ENCODE assay signal across 36 cellular contexts in genomic region chr2:239682518-239682917, GRCh38.
"Had no signal": no experiment of that assay in that cellular context is flagged by ENCODE, and none has a peak within 500 bp of the region (broad histone marks: within the 10 kb centered on the region; RNA-seq: fewer than 3 reads in every experiment).

No MANE protein-coding gene starts in this region.

- H3K4me1 ChIP-seq: adrenal gland, body of pancreas, breast epithelium had no signal

- H3K36me3 ChIP-seq: adrenal gland, brain microvascular endothelial cell, breast epithelium had no signal

- FAIRE-seq: astrocyte, colon, TTC549 had no signal

- H3K27ac Mint-ChIP-seq: activated B cell treated with CpG ODN at 0.5 μM for 24 hours; activated CD4-positive, alpha-beta memory T cell treated with anti-CD3 and anti-CD28 coated beads for 36 hours; activated CD8-positive, alpha-beta T cell treated with anti-CD3 and anti-CD28 coated beads for 36 hours; activated naive CD4-positive, alpha-beta T cell treated with anti-CD3 and anti-CD28 coated beads for 36 hours; activated naive CD4-positive, alpha-beta T cell treated with anti-CD3 and anti-CD28 coated beads, Interleukin-2, amount 50 U/mL, for 72 hours; activated naive CD8-positive, alpha-beta T cell treated with anti-CD3 and anti-CD28 coated beads for 36 hours; activated T-helper 1 cell treated with anti-CD3 and anti-CD28 coated beads, Interleukin-12 subunit alpha, Interleukin-12 subunit beta, Interleukin-2, Interleukin-4 antibody, amounts not matched to agents 30 ng/mL and 10 ng/mL and 1 ng/mL, durations not matched to agents 14 hours and 24 hours and 36 hours; activated T-helper 17 cell treated with anti-CD3 and anti-CD28 coated beads, Interleukin-2, amount 50 U/mL, for 72 hours; T-helper 1 cell treated with Interleukin-12 subunit alpha and Interleukin-12 subunit beta and Interleukin-4 antibody, amounts not matched to agents 30 μg/mL and 1 μg/mL, for 36 hours; T-helper 2 cell treated with Interferon-gamma antibody and Interleukin-4, amounts not matched to agents 5 μg/mL and 100 μg/mL, for 36 hours had no signal

- H3K9me3 Mint-ChIP-seq: activated CD8-positive, alpha-beta T cell treated with anti-CD3 and anti-CD28 coated beads for 36 hours; activated T-helper 1 cell treated with anti-CD3 and anti-CD28 coated beads, Interleukin-12 subunit alpha, Interleukin-12 subunit beta, Interleukin-2, Interleukin-4 antibody, amounts not matched to agents 30 ng/mL and 10 ng/mL and 1 ng/mL, durations not matched to agents 14 hours and 24 hours and 36 hours; T-helper 1 cell treated with Interleukin-12 subunit alpha and Interleukin-12 subunit beta and Interleukin-4 antibody, amounts not matched to agents 30 μg/mL and 1 μg/mL, for 36 hours; T-helper 2 cell treated with Interferon-gamma antibody and Interleukin-4, amounts not matched to agents 5 μg/mL and 100 μg/mL, for 36 hours had no signal

- H3K27ac ChIP-seq: adrenal gland, body of pancreas, brain microvascular endothelial cell, breast epithelium, VCaP had no signal

- H3K4me1 Mint-ChIP-seq: activated B cell treated with CpG ODN at 0.5 μM for 24 hours; activated naive CD8-positive, alpha-beta T cell treated with anti-CD3 and anti-CD28 coated beads for 36 hours had no signal

- DNase-seq: activated B cell treated with CpG ODN at 0.5 μM for 24 hours; activated CD4-positive, alpha-beta memory T cell treated with anti-CD3 and anti-CD28 coated beads for 36 hours; activated CD4-positive, alpha-beta T cell treated with anti-CD3 and anti-CD28 coated beads for 48 hours; activated CD4-positive, alpha-beta T cell treated with anti-CD3 and anti-CD28 coated beads, Interleukin-2, amount 50 U/mL, for 1 hour; activated CD4-positive, alpha-beta T cell treated with anti-CD3 and anti-CD28 coated beads, Interleukin-2, amount 50 U/mL, for 4 hours; activated CD4-positive, CD25-positive, alpha-beta regulatory T cell treated with anti-CD3 and anti-CD28 coated beads, Interleukin-2, amount 50 U/mL, for 72 hours; activated CD8-positive, alpha-beta memory T cell treated with anti-CD3 and anti-CD28 coated beads, Interleukin-2, amount 50 U/mL, for 4 hours; activated CD8-positive, alpha-beta T cell treated with anti-CD3 and anti-CD28 coated beads for 36 hours; activated effector memory CD4-positive, alpha-beta T cell treated with anti-CD3 and anti-CD28 coated beads, Interleukin-2, amount 50 U/mL, for 16 hours; activated gamma-delta T cell treated with Interleukin-2 at 50 U/mL for 16 hours; activated naive CD4-positive, alpha-beta T cell; activated naive CD4-positive, alpha-beta T cell treated with anti-CD3 and anti-CD28 coated beads for 36 hours; activated naive CD4-positive, alpha-beta T cell treated with anti-CD3 and anti-CD28 coated beads, Interleukin-2, amount 50 U/mL, for 16 hours; activated naive CD8-positive, alpha-beta T cell treated with anti-CD3 and anti-CD28 coated beads for 36 hours; activated T-cell treated with anti-CD3 and anti-CD28 coated beads for 4 hours; activated T-cell treated with anti-CD3 and anti-CD28 coated beads, Interleukin-2, amount 50 U/mL, for 1 hour; activated T-cell treated with anti-CD3 and anti-CD28 coated beads, Interleukin-2, amount 50 U/mL, for 48 hours; amniotic stem cell; aorta; body of pancreas; brain microvascular endothelial cell; central memory CD4-positive, alpha-beta T cell; T-helper 1 cell; T-helper 2 cell; T-helper 9 cell had no signal

- ATAC-seq: activated CD8-positive, alpha-beta T cell treated with anti-CD3 and anti-CD28 coated beads for 36 hours; activated naive CD4-positive, alpha-beta T cell treated with anti-CD3 and anti-CD28 coated beads, Interleukin-2, amount 50 U/mL, for 72 hours; activated T-helper 17 cell treated with anti-CD3 and anti-CD28 coated beads, Interleukin-2, amount 50 U/mL, for 72 hours; body of pancreas had no signal

- H3K4me3 ChIP-seq: adrenal gland, body of pancreas, breast epithelium had no signal

- H3K9me3 ChIP-seq: adrenal gland had no signal

- H3K4me3 Mint-ChIP-seq: activated B cell treated with CpG ODN at 0.5 μM for 24 hours; activated CD4-positive, alpha-beta memory T cell treated with anti-CD3 and anti-CD28 coated beads for 36 hours; activated CD8-positive, alpha-beta T cell treated with anti-CD3 and anti-CD28 coated beads for 36 hours; activated naive CD4-positive, alpha-beta T cell treated with anti-CD3 and anti-CD28 coated beads for 36 hours; activated naive CD8-positive, alpha-beta T cell treated with anti-CD3 and anti-CD28 coated beads for 36 hours; activated T-helper 1 cell treated with anti-CD3 and anti-CD28 coated beads, Interleukin-12 subunit alpha, Interleukin-12 subunit beta, Interleukin-2, Interleukin-4 antibody, amounts not matched to agents 30 ng/mL and 10 ng/mL and 1 ng/mL, durations not matched to agents 14 hours and 24 hours and 36 hours; activated T-helper 17 cell treated with anti-CD3 and anti-CD28 coated beads, Interleukin-2, amount 50 U/mL, for 72 hours; T-helper 1 cell treated with Interleukin-12 subunit alpha and Interleukin-12 subunit beta and Interleukin-4 antibody, amounts not matched to agents 30 μg/mL and 1 μg/mL, for 36 hours; T-helper 2 cell treated with Interferon-gamma antibody and Interleukin-4, amounts not matched to agents 5 μg/mL and 100 μg/mL, for 36 hours had no signal

- H3K27me3 ChIP-seq: adrenal gland, body of pancreas, brain microvascular endothelial cell had no signal

- H3K36me3 Mint-ChIP-seq: activated CD4-positive, alpha-beta memory T cell treated with anti-CD3 and anti-CD28 coated beads for 36 hours; activated naive CD8-positive, alpha-beta T cell treated with anti-CD3 and anti-CD28 coated beads for 36 hours had no signal
